In genomic region chr20:4418141-4418540, GRCh38 we compare ENCODE assay signal across 31 cellular contexts.
"Had no signal": no experiment of that assay in that cellular context is flagged by ENCODE, and none has a peak within 500 bp of the region (broad histone marks: within the 10 kb centered on the region; RNA-seq: fewer than 3 reads in every experiment).

No MANE protein-coding gene starts in this region.

- H3K27me3 ChIP-seq: neural progenitor cell, ovary, spleen, testis, tibial artery, transverse colon, upper lobe of right lung, uterus had no signal

- H3K4me3 ChIP-seq: neural progenitor cell, ovary, psoas muscle, skin epidermis, smooth muscle cell, spleen, suprapubic skin, testis, tibial artery, transverse colon, upper lobe of right lung, uterus had no signal

- H3K36me3 Mint-ChIP-seq: natural killer cell; stimulated activated memory B cell treated with anti-CD40 and anti-IgM and Interleukin-4, amounts not matched to agents 10 μg/mL and 1 μg/mL and 100 μg/mL, for 72 hours; type B pancreatic cell had no signal

- H3K27ac ChIP-seq: neural progenitor cell, ovary, parathyroid adenoma, psoas muscle, skin epidermis, spleen, suprapubic skin, testis, tibial artery, transverse colon, upper lobe of right lung, uterus had no signal

- ATAC-seq: natural killer cell; psoas muscle; right cardiac atrium; sciatic nerve; stimulated activated memory B cell treated with anti-CD40 and anti-IgM and Interleukin-4, amounts not matched to agents 10 μg/mL and 1 μg/mL and 100 μg/mL, for 72 hours; stimulated activated naive CD8-positive, alpha-beta T cell treated with anti-CD3 and anti-CD28 coated beads, Interleukin-15, amount 100 ng/mL, for 72 hours; stimulated activated naive CD8-positive, alpha-beta T cell treated with anti-CD3 and anti-CD28 coated beads, Interleukin-15, Interleukin-2, amounts not matched to agents 100 U/mL and 50 U/mL, for 24 hours; upper lobe of right lung had no signal

- H3K4me3 Mint-ChIP-seq: natural killer cell; nephron; neural progenitor cell; stimulated activated memory B cell treated with anti-CD40 and anti-IgM and Interleukin-4, amounts not matched to agents 10 μg/mL and 1 μg/mL and 100 μg/mL, for 72 hours; stimulated activated naive CD8-positive, alpha-beta T cell treated with anti-CD3 and anti-CD28 coated beads, Interleukin-15, amount 100 ng/mL, for 72 hours; type B pancreatic cell had no signal

- H3K27me3 Mint-ChIP-seq: progenitor cell of endocrine pancreas, type B pancreatic cell had no signal

- H3K4me1 ChIP-seq: neural progenitor cell, parathyroid adenoma, psoas muscle, spleen, suprapubic skin, testis, tibial artery, transverse colon, uterus had no signal

- H3K9me3 ChIP-seq: ovary, psoas muscle, suprapubic skin, testis, transverse colon, upper lobe of right lung, uterus had no signal

- H3K4me2 ChIP-seq: neural progenitor cell, smooth muscle cell had no signal

- H3K4me1 Mint-ChIP-seq: natural killer cell; stimulated activated memory B cell treated with anti-CD40 and anti-IgM and Interleukin-4, amounts not matched to agents 10 μg/mL and 1 μg/mL and 100 μg/mL, for 72 hours; stimulated activated naive CD8-positive, alpha-beta T cell treated with anti-CD3 and anti-CD28 coated beads, Interleukin-15, amount 100 ng/mL, for 72 hours had no signal

- DNase-seq: natural killer cell; occipital lobe; ovary; posterior cingulate gyrus; psoas muscle; right cardiac atrium; spleen; stimulated activated CD4-positive, alpha-beta T cell treated with anti-CD3 and anti-CD28 coated beads, Interleukin-12 subunit alpha, Interleukin-12 subunit beta, amount 100 ng/mL, for 4 hours; stimulated activated CD4-positive, alpha-beta T cell treated with anti-CD3 and anti-CD28 coated beads, Interleukin-1b, Interleukin-23, amount 100 ng/mL, for 48 hours; stimulated activated CD4-positive, alpha-beta T cell treated with anti-CD3 and anti-CD28 coated beads, Interleukin-4, amount 100 ng/mL, for 1 hour; stimulated activated CD4-positive, alpha-beta T cell treated with anti-CD3 and anti-CD28 coated beads, Interleukin-4, amount 100 ng/mL, for 4 hours; stimulated activated CD8-positive, alpha-beta memory T cell treated with anti-CD3 and anti-CD28 coated beads, Interleukin-4, amount 100 ng/mL, for 48 hours; stimulated activated naive CD4-positive, alpha-beta T cell; stimulated activated naive CD8-positive, alpha-beta T cell treated with anti-CD3 and anti-CD28 coated beads, Interleukin-15, amount 100 ng/mL, for 72 hours; stimulated activated naive CD8-positive, alpha-beta T cell treated with anti-CD3 and anti-CD28 coated beads, Interleukin-15, Interleukin-2, amounts not matched to agents 100 U/mL and 50 U/mL, for 24 hours; substantia nigra; testis; tibial artery; transverse colon; upper lobe of right lung; uterus had no signal

- H3K27ac Mint-ChIP-seq: natural killer cell; nephron; neural progenitor cell; progenitor cell of endocrine pancreas; stimulated activated memory B cell treated with anti-CD40 and anti-IgM and Interleukin-4, amounts not matched to agents 10 μg/mL and 1 μg/mL and 100 μg/mL, for 72 hours; stimulated activated naive CD8-positive, alpha-beta T cell treated with anti-CD3 and anti-CD28 coated beads, Interleukin-15, amount 100 ng/mL, for 72 hours; type B pancreatic cell had no signal

- H3K36me3 ChIP-seq: neural progenitor cell, ovary, spleen, suprapubic skin, tibial artery, transverse colon, upper lobe of right lung, uterus had no signal

- H3K9ac ChIP-seq: neural progenitor cell, parathyroid adenoma had no signal

- H3K79me2 ChIP-seq: parathyroid adenoma had no signal

- H3K9me3 Mint-ChIP-seq: natural killer cell had no signal

- H2AFZ ChIP-seq: neural progenitor cell, parathyroid adenoma had no signal
